ENCODE assay signal across 8 cellular contexts in the genomic region with DNA sequence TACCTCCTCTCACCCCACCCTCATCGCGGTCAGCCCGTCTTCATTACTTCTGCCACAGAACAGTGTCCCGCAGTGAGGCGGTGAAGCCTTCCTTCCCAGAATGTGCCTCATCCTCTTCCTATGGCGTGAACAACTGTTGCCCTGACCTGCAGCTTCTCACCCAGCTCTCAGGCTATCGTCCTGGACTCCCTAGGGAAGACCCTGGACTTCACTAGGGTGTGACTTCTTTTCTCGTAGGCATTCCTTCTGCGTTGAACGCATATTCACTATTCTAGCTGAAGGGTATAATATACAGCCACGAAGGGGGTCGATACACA. TPM values are rescaled to one million over a fixed set of nuclear protein-coding genes. Genes with fewer than 3 reads are reported as not detected.
DNase-seq lines count a peak whose midpoint lies in the region; ATAC-seq, FAIRE-seq and TF ChIP-seq lines count a peak whose summit lies in the region.

No MANE protein-coding gene starts in this region.

- POLR2A ChIA-PET in H1 (lab: Charles Lee; ENCODE audit: partially characterized antibody), result interaction anchor here (0.6 to 3.6 kb wide), 14 partner anchors 11 to 92 kb away, joined by 3 to 25 read pairs (median 4); a partner anchor contains a TSS

- H2BK12ac ChIP-seq in H1 (ENCODE audit: low read depth, low read length), result no peak overlapping the region

- H3K4ac ChIP-seq in H1 (replicated peaks; ENCODE audit: insufficient read length, low read depth, low read length), result no peak overlapping the region

- no peak overlapping the region for H4K8ac ChIP-seq in H1 (ENCODE audit: extremely low read depth, insufficient read depth, low read length)

- peaks cover 10% of the 10 kb centered on the region for H3K23me2 ChIP-seq in H1 (ENCODE audit: low read depth, low read length)

- H3K4me3 Mint-ChIP-seq in CD14-positive monocyte, result peak overlapping the region; percentile 94 to 98

- no peaks in the 10 kb centered on the region for H3K9me2 ChIP-seq in OCI-LY1 (ENCODE audit: low read depth, low read length)

- H3K27ac ChIP-seq in OCI-LY1 (ENCODE audit: low read depth, low read length, poor library complexity, severe bottlenecking) (peak overlapping the region; percentile 48), H1 (ENCODE audit: low read depth, low read length) (no peak overlapping the region)

- ATAC-seq in HG03039 (IDR thresholded peaks at IDR 0.05; ENCODE audit: unreplicated experiment) (no peak), GM18873 (IDR thresholded peaks at IDR 0.05; ENCODE audit: low FRiP score, unreplicated experiment) (no peak), GM21381 (IDR thresholded peaks at IDR 0.05; ENCODE audit: unreplicated experiment) (no peak)

- H2BK120ac ChIP-seq in H1 (replicated peaks; ENCODE audit: low read depth, low read length), result no peak overlapping the region

- no peak for TF ChIP-seq POLR2A in H1 (IDR thresholded peaks at IDR 0.05; ENCODE audit: control extremely low read depth in 1 of 2, low read depth in 2 of 2, low read length in 2 of 2)

- H3K36me3 Mint-ChIP-seq in CD14-positive monocyte, result peaks cover 27 to 47% of the 10 kb centered on the region in 2 donors

- no peak overlapping the region for H4K91ac ChIP-seq in H1 (replicated peaks; ENCODE audit: insufficient read length, low read length)

- CTCF ChIA-PET in H1 (lab: Charles Lee; ENCODE audit: partially characterized antibody), result interaction anchor here (0.6 to 2.3 kb wide), 27 partner anchors 8 to 447 kb away, joined by 3 to 22 read pairs (median 5); a partner anchor contains a TSS

- H2BK5ac ChIP-seq in H1 (ENCODE audit: low read depth, low read length), result 0 out of 2 replicates have a peak overlapping the region, but pooled peaks have one; percentile 67

- no peaks in the 10 kb centered on the region for H3K27me3 ChIP-seq in OCI-LY1 (ENCODE audit: insufficient read depth, low read length)
- H3K27me3 ChIP-seq in H1 (replicated peaks in 1 of 4; ENCODE audit: control insufficient read depth in 3 of 4, extremely low read depth in 1 of 4, insufficient read depth in 3 of 4, low read length in 3 of 4), result no peaks in the 10 kb centered on the region
- H3K27me3 ChIP-seq in neuron (ENCODE audit: insufficient read depth, low read length), result no peaks in the 10 kb centered on the region

- peaks cover 67% of the 10 kb centered on the region for H3K4me1 Mint-ChIP-seq in CD14-positive monocyte

- H3F3A ChIP-seq in OCI-LY1 (ENCODE audit: insufficient read depth, low read length), result no peaks in the 10 kb centered on the region; the same call in 1 of the 2 replicates

- H3K36me3 ChIP-seq in OCI-LY1 (ENCODE audit: insufficient read depth, low read length) (peaks cover 19% of the 10 kb centered on the region), H1 (ENCODE audit: control insufficient read depth in 2 of 4, insufficient read depth in 4 of 4, low read length in 3 of 4) (peaks cover 0 to 3% (median 0%) of the 10 kb centered on the region in 4 experiments; a peak in 1 of 8 replicates), neuron (ENCODE audit: insufficient read depth, low read length) (peaks cover 23% of the 10 kb centered on the region)

- H2AFZ ChIP-seq in OCI-LY1 (ENCODE audit: low read length) (no peak overlapping the region), H1 (ENCODE audit: low read length) (no peak overlapping the region), neuron (ENCODE audit: low read depth, low read length) (no peak overlapping the region)

- H4K5ac ChIP-seq in H1 (ENCODE audit: insufficient read length, low read depth, low read length), result peak overlapping the region; percentile 37

- no peak overlapping the region; the same call in 1 of the 2 replicates for H2BK15ac ChIP-seq in H1 (ENCODE audit: low read length)

- H3K9me3 Mint-ChIP-seq in CD14-positive monocyte, result no peaks in the 10 kb centered on the region

- TF ChIP-seq CTCF in CD14-positive monocyte (IDR thresholded peaks at IDR 0.05) (peak; percentile 23), OCI-LY1 (IDR thresholded peaks at IDR 0.05; ENCODE audit: low read length) (no peak), H1 (IDR thresholded peaks at IDR 0.05; ENCODE audit: control extremely low read depth in 1 of 3, insufficient read depth in 1 of 3, low read depth in 1 of 3, low read length in 3 of 3) (no peak)

- peak overlapping the region; percentile 85 for H3K4me3 ChIP-seq in OCI-LY1 (ENCODE audit: low read depth, low read length, poor library complexity, severe bottlenecking)
- H3K4me3 ChIP-seq in H1 (ENCODE audit: extremely low read depth in 1 of 4, insufficient read depth in 2 of 4, low read depth in 3 of 4, low read length in 4 of 4), result peak overlapping the region; percentile 54 to 93 (median 88); a peak in 7 of 8 replicates
- H3K4me3 ChIP-seq in neuron (ENCODE audit: low read length), result peak overlapping the region; percentile 91

- TF ChIP-seq RAD21 in H1 (IDR thresholded peaks at IDR 0.05 in 1 of 2, conservative IDR thresholded peaks at IDR 0.05 in 1 of 2; ENCODE audit: low read depth in 2 of 2, low read length in 2 of 2), result no peak

- H3K79me1 ChIP-seq in H1 (ENCODE audit: low read depth, low read length), result peaks cover 4% of the 10 kb centered on the region; the same call in 1 of the 2 replicates

- no peak for FAIRE-seq in H1 (lab: Jason Lieb, UNC)

- no peaks in the 10 kb centered on the region for H4K20me1 ChIP-seq in OCI-LY1 (ENCODE audit: insufficient read depth, low read length)
- peaks cover 2 to 24% of the 10 kb centered on the region in 2 experiments for H4K20me1 ChIP-seq in H1 (replicated peaks in 1 of 2; ENCODE audit: control insufficient read depth in 1 of 2, insufficient read depth in 2 of 2, low read length in 2 of 2)

- no peak overlapping the region; the same call in 1 of the 2 replicates for H3K18ac ChIP-seq in H1 (ENCODE audit: extremely low read depth, low read length)

- no peak for DNase-seq in CD14-positive monocyte (ENCODE audit: low spot score)
- DNase-seq in H1 (ENCODE audit: low read depth in 1 of 2, low spot score in 2 of 2), result no peak
- DNase-seq in COLO829 (ENCODE audit: low spot score), result no peak

- H3K56ac ChIP-seq in H1 (replicated peaks; ENCODE audit: insufficient read length, low read depth, low read length), result no peak overlapping the region

- TF ChIP-seq EP300 in H1 (IDR thresholded peaks at IDR 0.05; ENCODE audit: borderline replicate concordance in 1 of 2, low read depth in 2 of 2, low read length in 2 of 2), result no peak

- no peak overlapping the region for H2BK20ac ChIP-seq in H1 (ENCODE audit: low read length)

- WGBS in H1 (ENCODE audit: extremely low coverage in 1 of 2, insufficient coverage in 1 of 2, insufficient read length in 1 of 2, insufficient replicate concordance in 2 of 2, low coverage in 1 of 2, low lambda C conversion rate in 2 of 2, missing lambda C conversion rate in 1 of 2), 2 experiments, result 32% methylated on average over 12 of the region's 12 CpGs; no CpG with 5 or more reads in 1 of the 2 experiments

- peaks cover 14% of the 10 kb centered on the region for H3K4me1 ChIP-seq in OCI-LY1 (ENCODE audit: insufficient read depth, low read length, severe bottlenecking)
- peaks cover 0 to 9% (median 5%) of the 10 kb centered on the region in 4 experiments; a peak in 5 of 7 replicates for H3K4me1 ChIP-seq in H1 (replicated peaks in 1 of 4; ENCODE audit: control insufficient read depth in 3 of 4, insufficient read depth in 4 of 4, low read length in 3 of 4)
- H3K4me1 ChIP-seq in neuron (ENCODE audit: insufficient read depth, low read length), result peaks cover 14% of the 10 kb centered on the region

- H3K79me2 ChIP-seq in OCI-LY1 (ENCODE audit: insufficient read depth, low read length) (no peaks in the 10 kb centered on the region), H1 (ENCODE audit: control insufficient read depth in 1 of 2, insufficient read depth in 2 of 2, low read length in 2 of 2) (peaks cover 0 to 8% of the 10 kb centered on the region in 2 experiments; a peak in 1 of 4 replicates)

- no peak overlapping the region for H3K14ac ChIP-seq in H1 (ENCODE audit: insufficient read length)

- no peak overlapping the region for H3K23ac ChIP-seq in H1 (ENCODE audit: insufficient read length)

- intact Hi-C loops in CD14-positive monocyte (cut with micrococcal nuclease), result loop anchor here (2.0 to 10.0 kb wide), 4 partner anchors 14 to 202 kb away; a partner anchor contains a TSS

- H3K9ac ChIP-seq in OCI-LY1 (ENCODE audit: low read length) (peak overlapping the region; percentile 96), H1 (replicated peaks in 1 of 4; ENCODE audit: extremely low read depth in 1 of 4, low read depth in 3 of 4, low read length in 3 of 4) (peak overlapping the region; percentile 13 to 66 (median 58); a peak in 6 of 7 replicates)

- H3K9me3 ChIP-seq in OCI-LY1 (ENCODE audit: low read length) (no peaks in the 10 kb centered on the region), H1 (ENCODE audit: insufficient read depth in 2 of 2, low read depth in 1 of 2, low read length in 1 of 2) (no peaks in the 10 kb centered on the region), neuron (ENCODE audit: low read length) (peaks cover 4% of the 10 kb centered on the region)

- H3K27me3 Mint-ChIP-seq in CD14-positive monocyte (ENCODE audit: low read depth in 3 of 3), result no peaks in the 10 kb centered on the region

- H3K4me2 ChIP-seq in OCI-LY1 (ENCODE audit: low read length) (peak overlapping the region; percentile 89), H1 (ENCODE audit: insufficient read depth in 1 of 2, low read depth in 2 of 2, low read length in 2 of 2) (peak overlapping the region; percentile 61 to 93)

- peak overlapping the region; percentile 78 to 97 (median 96) for H3K27ac Mint-ChIP-seq in CD14-positive monocyte

- H2AK5ac ChIP-seq in H1 (ENCODE audit: low read depth, low read length), result no peak overlapping the region

RNA-seq across cellular contexts. Expression of a gene that starts 1.0 kb away (rescaled TPM):
- polyA plus RNA-seq in CD14-positive monocyte (under 1 TPM; 0.03 to 0.07 TPM), H1 (2011; rRNA removed) (3.5 and 5.9 TPM in 2 replicates)
- 13.6 and 14.6 TPM in 2 replicates for total RNA-seq in H1 (2021; fragmentation: NEBNext Ultra II Directional; extraction: Animal tissue kit (Norgen Biotek cat#: 25700))
- polyA plus RNA-seq in H1 (2011; cell fraction: cytosol; rRNA removed), result 3.2 TPM
- polyA plus RNA-seq in H1 (2011; cell fraction: nucleus; rRNA removed), result 5.2 TPM
- polyA plus RNA-seq in H1 (2012, experiment 1 of 2), result 4.2 to 8.5 TPM (median 7.3 TPM) in 4 replicates
- 3.5 TPM for polyA plus RNA-seq in H1 (2012, experiment 2 of 2)
- polyA plus RNA-seq in H1 (2013, experiment 1 of 2), result 8.2 TPM
- 8.3 TPM for polyA plus RNA-seq in H1 (2013, experiment 2 of 2)
- 0.49 and 1.1 TPM in 2 replicates for polyA minus RNA-seq in H1 (2011; rRNA and poly(A)+ RNA removed)
- 6.8 TPM for polyA minus RNA-seq in H1 (2011; cell fraction: cytosol; rRNA and poly(A)+ RNA removed)
- 5.9 TPM for polyA minus RNA-seq in H1 (2011; cell fraction: nucleus; rRNA and poly(A)+ RNA removed)

RNA-seq across cellular contexts. Expression of a gene that starts 6.3 kb away (rescaled TPM):
- polyA plus RNA-seq in CD14-positive monocyte, result 10 to 100 TPM; 41.8 to 45.7 TPM
- total RNA-seq in H1 (2021; fragmentation: NEBNext Ultra II Directional; extraction: Animal tissue kit (Norgen Biotek cat#: 25700)), result 4.7 and 5.4 TPM in 2 replicates
- 4.4 and 7.0 TPM in 2 replicates for polyA plus RNA-seq in H1 (2011; rRNA removed)
- 3.9 TPM for polyA plus RNA-seq in H1 (2011; cell fraction: cytosol; rRNA removed)
- 7.3 TPM for polyA plus RNA-seq in H1 (2011; cell fraction: nucleus; rRNA removed)
- polyA plus RNA-seq in H1 (2012, experiment 1 of 2), result 1.3 to 4.2 TPM (median 3.6 TPM) in 4 replicates
- polyA plus RNA-seq in H1 (2012, experiment 2 of 2), result 2.7 TPM
- polyA plus RNA-seq in H1 (2013, experiment 1 of 2), result 2.8 TPM
- 3.4 TPM for polyA plus RNA-seq in H1 (2013, experiment 2 of 2)
- polyA minus RNA-seq in H1 (2011; rRNA and poly(A)+ RNA removed), result 0.73 and 0.79 TPM in 2 replicates
- 4.3 TPM for polyA minus RNA-seq in H1 (2011; cell fraction: cytosol; rRNA and poly(A)+ RNA removed)
- polyA minus RNA-seq in H1 (2011; cell fraction: nucleus; rRNA and poly(A)+ RNA removed), result 6.0 TPM

RNA-seq across cellular contexts. Expression of a gene that starts 7.1 kb away (rescaled TPM):
- polyA plus RNA-seq in CD14-positive monocyte, result 1 to 10 TPM; 1.2 to 1.6 TPM
- 17.6 and 18.5 TPM in 2 replicates for total RNA-seq in H1 (2021; fragmentation: NEBNext Ultra II Directional; extraction: Animal tissue kit (Norgen Biotek cat#: 25700))
- 9.1 and 13.0 TPM in 2 replicates for polyA plus RNA-seq in H1 (2011; rRNA removed)
- 9.1 TPM for polyA plus RNA-seq in H1 (2011; cell fraction: cytosol; rRNA removed)
- polyA plus RNA-seq in H1 (2011; cell fraction: nucleus; rRNA removed), result 14.5 TPM
- polyA plus RNA-seq in H1 (2012, experiment 1 of 2), result 12.0 to 16.3 TPM (median 15.0 TPM) in 4 replicates
- 12.9 TPM for polyA plus RNA-seq in H1 (2012, experiment 2 of 2)
- 11.5 TPM for polyA plus RNA-seq in H1 (2013, experiment 1 of 2)
- polyA plus RNA-seq in H1 (2013, experiment 2 of 2), result 11.4 TPM
- 4.7 and 6.3 TPM in 2 replicates for polyA minus RNA-seq in H1 (2011; rRNA and poly(A)+ RNA removed)
- 7.6 TPM for polyA minus RNA-seq in H1 (2011; cell fraction: cytosol; rRNA and poly(A)+ RNA removed)
- polyA minus RNA-seq in H1 (2011; cell fraction: nucleus; rRNA and poly(A)+ RNA removed), result 6.5 TPM

RNA-seq across cellular contexts. Expression of a gene that starts 17.9 kb away (rescaled TPM):
- polyA plus RNA-seq in CD14-positive monocyte (1 to 10 TPM; 1.5 to 2.4 TPM), H1 (2011; rRNA removed) (6.5 and 9.8 TPM in 2 replicates)
- 8.0 and 8.6 TPM in 2 replicates for total RNA-seq in H1 (2021; fragmentation: NEBNext Ultra II Directional; extraction: Animal tissue kit (Norgen Biotek cat#: 25700))
- polyA plus RNA-seq in H1 (2011; cell fraction: cytosol; rRNA removed), result 7.1 TPM
- polyA plus RNA-seq in H1 (2011; cell fraction: nucleus; rRNA removed), result 25.5 TPM
- 7.0 to 11.1 TPM (median 10.1 TPM) in 4 replicates for polyA plus RNA-seq in H1 (2012, experiment 1 of 2)
- 8.3 TPM for polyA plus RNA-seq in H1 (2012, experiment 2 of 2)
- polyA plus RNA-seq in H1 (2013, experiment 1 of 2), result 3.9 TPM
- 3.9 TPM for polyA plus RNA-seq in H1 (2013, experiment 2 of 2)
- 5.2 and 8.4 TPM in 2 replicates for polyA minus RNA-seq in H1 (2011; rRNA and poly(A)+ RNA removed)
- polyA minus RNA-seq in H1 (2011; cell fraction: cytosol; rRNA and poly(A)+ RNA removed), result 5.8 TPM
- polyA minus RNA-seq in H1 (2011; cell fraction: nucleus; rRNA and poly(A)+ RNA removed), result 8.9 TPM

RNA-seq across cellular contexts. Expression of a gene that starts 25.8 kb away (rescaled TPM):
- polyA plus RNA-seq in CD14-positive monocyte (under 1 TPM in 1 of 2 donors, not detected in 1; 0.05 TPM), H1 (2011; rRNA removed) (10.0 and 16.4 TPM in 2 replicates)
- 18.9 and 19.0 TPM in 2 replicates for total RNA-seq in H1 (2021; fragmentation: NEBNext Ultra II Directional; extraction: Animal tissue kit (Norgen Biotek cat#: 25700))
- polyA plus RNA-seq in H1 (2011; cell fraction: cytosol; rRNA removed), result 10.7 TPM
- polyA plus RNA-seq in H1 (2011; cell fraction: nucleus; rRNA removed), result 17.3 TPM
- 9.1 to 16.9 TPM (median 15.6 TPM) in 4 replicates for polyA plus RNA-seq in H1 (2012, experiment 1 of 2)
- polyA plus RNA-seq in H1 (2012, experiment 2 of 2), result 7.5 TPM
- 22.8 TPM for polyA plus RNA-seq in H1 (2013, experiment 1 of 2)
- 19.2 TPM for polyA plus RNA-seq in H1 (2013, experiment 2 of 2)
- polyA minus RNA-seq in H1 (2011; rRNA and poly(A)+ RNA removed), result 2.1 and 4.3 TPM in 2 replicates
- polyA minus RNA-seq in H1 (2011; cell fraction: cytosol; rRNA and poly(A)+ RNA removed), result 9.6 TPM
- polyA minus RNA-seq in H1 (2011; cell fraction: nucleus; rRNA and poly(A)+ RNA removed), result 14.9 TPM
